ENCODE assay signal across 21 cellular contexts in the genomic region with DNA sequence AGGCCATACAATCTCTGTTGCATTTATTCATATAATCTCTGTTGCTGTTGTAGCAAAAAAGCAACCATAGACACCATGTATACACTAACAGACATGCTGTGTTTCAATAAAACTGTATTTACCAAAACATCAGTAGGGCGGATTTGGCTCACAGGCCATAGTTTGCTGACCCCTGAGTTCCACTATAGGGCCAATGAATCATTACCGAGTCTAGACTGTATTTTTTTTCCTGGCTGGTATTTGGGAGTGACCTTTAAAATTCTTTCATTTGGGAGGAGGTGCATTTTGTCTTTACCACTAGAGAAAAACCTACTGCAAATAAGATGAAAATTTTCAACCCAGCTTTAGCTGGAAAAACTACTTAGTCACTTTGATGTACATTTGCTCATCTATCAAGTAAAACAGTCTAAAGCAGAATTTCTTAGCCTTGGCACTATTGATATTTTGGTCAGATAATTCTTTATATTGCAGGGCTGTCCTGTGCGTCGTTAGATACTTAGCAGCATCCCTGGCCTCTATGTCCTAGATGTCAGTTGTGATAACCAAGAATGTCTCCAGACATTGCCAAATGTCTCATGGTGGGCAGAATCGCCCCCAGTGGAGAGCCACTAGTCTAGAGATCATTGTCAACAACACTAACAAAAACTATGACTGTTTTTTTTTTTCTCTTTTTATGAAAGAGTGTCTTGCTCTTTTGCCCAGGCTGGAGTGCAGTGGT. TPM values are rescaled to one million over a fixed set of nuclear protein-coding genes. Genes with fewer than 3 reads are reported as not detected.
A peak's percentile ranks its signal among the peaks of the same experiment; 100 is the strongest.
DNase-seq lines count a peak whose midpoint lies in the region; ATAC-seq, FAIRE-seq and TF ChIP-seq lines count a peak whose summit lies in the region.
"Had no signal": no experiment of that assay in that cellular context is flagged by ENCODE, and none has a peak within 500 bp of the region (broad histone marks: within the 10 kb centered on the region; RNA-seq: fewer than 3 reads in every experiment).

No MANE protein-coding gene starts in this region.

- H3K27me3 Mint-ChIP-seq in astrocyte (ENCODE audit: low read depth, unreplicated experiment) (no peaks in the 10 kb centered on the region), osteocyte (ENCODE audit: unreplicated experiment) (no peaks in the 10 kb centered on the region)

- H3K4me3 ChIP-seq in A549 (no peak overlapping the region), astrocyte (ENCODE audit: insufficient read depth, low read depth, low read length) (peak overlapping the region; percentile 2)
- H3K4me3 ChIP-seq: K562 had no signal

- peak; percentile 80 to 82; a peak in 4 of 5 replicates for TF ChIP-seq EP300 in A549 (IDR thresholded peaks at IDR 0.05)

- TF ChIP-seq RAD21 in A549 (conservative IDR thresholded peaks at IDR 0.05 in 1 of 2, IDR thresholded peaks at IDR 0.05 in 1 of 2) = no peak; a peak in 1 of 5 replicates

- H3K4me1 Mint-ChIP-seq in astrocyte (ENCODE audit: low read depth, unreplicated experiment) = peaks cover 25% of the 10 kb centered on the region
- peaks cover 43% of the 10 kb centered on the region for H3K4me1 Mint-ChIP-seq in osteocyte (ENCODE audit: unreplicated experiment)

- H3K4me3 Mint-ChIP-seq in astrocyte (ENCODE audit: unreplicated experiment) (no peak overlapping the region), osteocyte (ENCODE audit: unreplicated experiment) (no peak overlapping the region)
- H3K4me3 Mint-ChIP-seq: H9, HFFc6 had no signal

- TF ChIP-seq POLR2A in A549 (IDR thresholded peaks at IDR 0.05; ENCODE audit: low read length) = no peak

- peaks cover 44% of the 10 kb centered on the region for H3K36me3 ChIP-seq in astrocyte (ENCODE audit: insufficient read depth, low read length)
- H3K36me3 ChIP-seq: BE2C had no signal

- no peak for TF ChIP-seq CTCF in A549 (IDR thresholded peaks at IDR 0.05)
- TF ChIP-seq CTCF in astrocyte (IDR thresholded peaks at IDR 0.05; ENCODE audit: insufficient read depth, low read depth, low read length) = no peak
- no peak for TF ChIP-seq CTCF in osteocyte (IDR thresholded peaks at IDR 0.05)

- H3K27me3 ChIP-seq in astrocyte (ENCODE audit: insufficient read depth, low read length) = no peaks in the 10 kb centered on the region
- H3K27me3 ChIP-seq: BE2C had no signal

- H3K4me2 ChIP-seq in A549 = peak overlapping the region; percentile 66
- H3K4me2 ChIP-seq in astrocyte (ENCODE audit: low read length) = peak overlapping the region; percentile 35

- H3K27ac Mint-ChIP-seq in astrocyte (ENCODE audit: unreplicated experiment) (peak overlapping the region; percentile 88), osteocyte (ENCODE audit: unreplicated experiment) (peak overlapping the region; percentile 61)
- H3K27ac Mint-ChIP-seq: H9 had no signal

- H2AFZ ChIP-seq in astrocyte (ENCODE audit: low read depth, low read length) = no peak overlapping the region

- CTCF ChIA-PET in A549 (lab: Yijun Ruan, JAX) = interaction anchor here (1.2 to 2.0 kb wide), 4 partner anchors 11 to 72 kb away, joined by 3 to 6 read pairs (median 4); no protein-coding TSS in a partner anchor

- WGBS in A549 (ENCODE audit: missing lambda C conversion rate) = 21% methylated on average over 5 of the region's 5 CpGs

- peaks cover 98% of the 10 kb centered on the region for H3K4me1 ChIP-seq in A549
- H3K4me1 ChIP-seq in astrocyte (ENCODE audit: insufficient read depth, low read length) = peaks cover 13% of the 10 kb centered on the region

- no peak overlapping the region for H3K9ac ChIP-seq in astrocyte (ENCODE audit: low read length)

- H4K20me1 ChIP-seq in astrocyte (ENCODE audit: insufficient read depth, low read length) = no peaks in the 10 kb centered on the region

- peak overlapping the region; percentile 90 to 95 for H3K27ac ChIP-seq in A549
- H3K27ac ChIP-seq in astrocyte (ENCODE audit: low read depth, low read length) = no peak overlapping the region

- DNase-seq in A549 (ENCODE audit: low read depth in 1 of 2, low spot score in 1 of 2) = peak in 1 of 2 experiments; percentile 63
- DNase-seq in astrocyte (ENCODE audit: low read depth) = peak; percentile 52
- peak; percentile 39 for DNase-seq in iris pigment epithelial cell (ENCODE audit: low read depth)
- no peak for DNase-seq in osteocyte (ENCODE audit: extremely low spot score, unreplicated experiment)
- DNase-seq in mesenteric fat pad (ENCODE audit: low spot score) = no peak
- no peak for DNase-seq in NCI-H1417 treated with DMSO at 0.1 percent for 48 hours (lab: John Stamatoyannopoulos, UW)
- DNase-seq: BE2C; H9; HFFc6; MM.1S; NCI-H1092; NCI-H1436 treated with DMSO at 0.1 percent for 48 hours; NCI-H2029; NCI-H2227 treated with DMSO at 0.1 percent for 48 hours; NCI-H510A treated with DMSO at 0.1 percent for 48 hours; NCI-H774; NK-92 treated with Interleukin-12 subunit alpha and Interleukin-12 subunit beta, amount 100 ng/mL, for 24 hours; SIG-M5 had no signal

- peaks cover 48% of the 10 kb centered on the region for H3K79me2 ChIP-seq in astrocyte (ENCODE audit: insufficient read depth, low read length)

- H3K9me3 Mint-ChIP-seq in astrocyte (ENCODE audit: unreplicated experiment) (no peaks in the 10 kb centered on the region), osteocyte (ENCODE audit: unreplicated experiment) (no peaks in the 10 kb centered on the region)
- H3K9me3 Mint-ChIP-seq: H9, HFFc6 had no signal

- no peak for FAIRE-seq in A549 (lab: Jason Lieb, UNC)
- peak; percentile 17 for FAIRE-seq in astrocyte (lab: Jason Lieb, UNC)
- FAIRE-seq: A204.1 had no signal

- H3K9me3 ChIP-seq in A549 (peaks cover 2% of the 10 kb centered on the region; the same call in 1 of the 3 replicates), astrocyte (ENCODE audit: insufficient read depth, low read depth, low read length) (no peaks in the 10 kb centered on the region)
- H3K9me3 ChIP-seq: BE2C had no signal

- H3K36me3 Mint-ChIP-seq in astrocyte (ENCODE audit: low read depth, unreplicated experiment) = peaks cover 14% of the 10 kb centered on the region
- H3K36me3 Mint-ChIP-seq in osteocyte (ENCODE audit: unreplicated experiment) = peaks cover 2% of the 10 kb centered on the region

- ATAC-seq in A549 = peak; percentile 77 to 84
- ATAC-seq in GM18907 (IDR thresholded peaks at IDR 0.05; ENCODE audit: unreplicated experiment) = no peak
- ATAC-seq: K562 had no signal

- POLR2A ChIA-PET in A549 (lab: Yijun Ruan, JAX) = interaction anchor here (1.0 kb wide), 1 partner anchor 19 kb away, joined by 3 read pairs; no protein-coding TSS in a partner anchor

TF ChIP-seq in A549, 52 proteins besides CTCF, POLR2A, EP300 and RAD21:
- peak in 1 of 2 experiments; percentile 65; a peak in 3 of 5 replicates for TF ChIP-seq JUN (IDR thresholded peaks at IDR 0.05)
- TF ChIP-seq FOSL2 (IDR thresholded peaks at IDR 0.05) = peak; percentile 49
- TF ChIP-seq FOSL2 (CRISPR knock-in tag; IDR thresholded peaks at IDR 0.05) = peak; percentile 73
- TF ChIP-seq, protein P1, sequence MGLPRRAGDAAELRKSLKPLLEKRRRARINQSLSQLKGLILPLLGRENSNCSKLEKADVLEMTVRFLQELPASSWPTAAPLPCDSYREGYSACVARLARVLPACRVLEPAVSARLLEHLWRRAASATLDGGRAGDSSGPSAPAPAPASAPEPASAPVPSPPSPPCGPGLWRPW (IDR thresholded peaks at IDR 0.05) = no peak
- TF ChIP-seq GATA3 (IDR thresholded peaks at IDR 0.05; ENCODE audit: borderline replicate concordance) = peak; percentile 85; the same call in 1 of the 2 replicates
- TF ChIP-seq, protein P2, sequence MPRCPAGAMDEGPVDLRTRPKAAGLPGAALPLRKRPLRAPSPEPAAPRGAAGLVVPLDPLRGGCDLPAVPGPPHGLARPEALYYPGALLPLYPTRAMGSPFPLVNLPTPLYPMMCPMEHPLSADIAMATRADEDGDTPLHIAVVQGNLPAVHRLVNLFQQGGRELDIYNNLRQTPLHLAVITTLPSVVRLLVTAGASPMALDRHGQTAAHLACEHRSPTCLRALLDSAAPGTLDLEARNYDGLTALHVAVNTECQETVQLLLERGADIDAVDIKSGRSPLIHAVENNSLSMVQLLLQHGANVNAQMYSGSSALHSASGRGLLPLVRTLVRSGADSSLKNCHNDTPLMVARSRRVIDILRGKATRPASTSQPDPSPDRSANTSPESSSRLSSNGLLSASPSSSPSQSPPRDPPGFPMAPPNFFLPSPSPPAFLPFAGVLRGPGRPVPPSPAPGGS (IDR thresholded peaks at IDR 0.05) = 0 out of 3 replicates have a peak, but pooled peaks have one; percentile 41
- TF ChIP-seq, protein P3, sequence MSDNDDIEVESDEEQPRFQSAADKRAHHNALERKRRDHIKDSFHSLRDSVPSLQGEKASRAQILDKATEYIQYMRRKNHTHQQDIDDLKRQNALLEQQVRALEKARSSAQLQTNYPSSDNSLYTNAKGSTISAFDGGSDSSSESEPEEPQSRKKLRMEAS (IDR thresholded peaks at IDR 0.05) = peak; percentile 33; the same call in 1 of the 2 replicates
- no peak for TF ChIP-seq HEYL (CRISPR knock-in tag; IDR thresholded peaks at IDR 0.05)
- peak; percentile 70 for TF ChIP-seq JUNB (IDR thresholded peaks at IDR 0.05)
- TF ChIP-seq SMC3 (IDR thresholded peaks at IDR 0.05) = 0 out of 3 replicates have a peak, but pooled peaks have one; percentile 14
TF ChIP-seq in A549: peak in this region for 7.

RNA-seq across cellular contexts. Expression of a gene that starts 39.5 kb away (rescaled TPM):
- 39.3 and 49.1 TPM in 2 replicates for polyA plus RNA-seq in A549 (2011; rRNA removed)
- 14.1 and 18.1 TPM in 2 replicates for polyA plus RNA-seq in A549 (2012; cell fraction: cytosol; rRNA removed)
- polyA plus RNA-seq in A549 (2012; cell fraction: nucleus; rRNA removed) = 37.0 and 37.9 TPM in 2 replicates
- 48.0 to 60.4 TPM (median 58.4 TPM) in 3 replicates for polyA plus RNA-seq in A549 (2017; fragmentation: RNase III; extraction: RNeasy Plus Mini Kit Qiagen cat#74134 plus additional on column Dnase treatment)
- 31.1 and 35.7 TPM in 2 replicates for polyA minus RNA-seq in A549 (2011; rRNA and poly(A)+ RNA removed)
- total RNA-seq in astrocyte = 36.8 and 44.9 TPM in 2 replicates
- total RNA-seq in osteocyte = 12.2 and 14.9 TPM in 2 replicates
- total RNA-seq in mesenteric fat pad = 9.9 TPM

Comparison
In these comparisons a context has a peak if more than half of its experiments do, and no peak if none do; other contexts are left out.
1. DNase-seq: peak in astrocyte (single experiment) and iris pigment epithelial cell (single experiment); none in osteocyte (single experiment), mesenteric fat pad (single experiment) and NCI-H1417 treated with DMSO at 0.1 percent for 48 hours (single experiment).